Comparison of ENCODE assay signal across 1 cellular context in the genomic region with DNA sequence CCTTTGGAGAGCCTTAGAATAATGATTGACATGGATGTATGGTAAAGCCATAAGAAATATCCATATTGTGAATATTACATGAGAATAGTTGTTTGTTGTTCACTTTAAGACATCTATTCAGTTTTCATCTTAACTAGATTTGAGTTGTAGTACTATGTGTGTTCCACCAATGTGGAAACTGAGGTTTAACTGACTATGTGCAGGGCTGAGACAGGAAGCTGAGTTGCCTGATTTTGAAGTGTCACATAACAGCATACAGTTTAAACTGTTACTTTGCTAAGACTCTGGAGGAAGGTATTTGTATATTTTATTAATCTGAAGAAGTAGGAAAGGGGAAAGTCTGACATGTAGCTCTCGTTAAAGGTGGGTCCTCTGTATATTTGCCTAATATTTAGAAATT.
TF ChIP-seq lines count a peak whose summit lies in the region.

No MANE protein-coding gene starts in this region.

TF ChIP-seq in K562, 482 proteins besides CTCF, POLR2A, EP300 and RAD21:
- TF ChIP-seq, protein P1, sequence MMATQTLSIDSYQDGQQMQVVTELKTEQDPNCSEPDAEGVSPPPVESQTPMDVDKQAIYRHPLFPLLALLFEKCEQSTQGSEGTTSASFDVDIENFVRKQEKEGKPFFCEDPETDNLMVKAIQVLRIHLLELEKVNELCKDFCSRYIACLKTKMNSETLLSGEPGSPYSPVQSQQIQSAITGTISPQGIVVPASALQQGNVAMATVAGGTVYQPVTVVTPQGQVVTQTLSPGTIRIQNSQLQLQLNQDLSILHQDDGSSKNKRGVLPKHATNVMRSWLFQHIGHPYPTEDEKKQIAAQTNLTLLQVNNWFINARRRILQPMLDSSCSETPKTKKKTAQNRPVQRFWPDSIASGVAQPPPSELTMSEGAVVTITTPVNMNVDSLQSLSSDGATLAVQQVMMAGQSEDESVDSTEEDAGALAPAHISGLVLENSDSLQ (IDR thresholded peaks at IDR 0.05), result peak; percentile 15; the same call in 1 of the 2 replicates
- no peak for TF ChIP-seq SRF (CRISPR knock-in tag; IDR thresholded peaks at IDR 0.05)
TF ChIP-seq in K562: peak in this region for 1.
